Comparison of ENCODE assay signal across 8 cellular contexts in genomic region chr19:11849264-11849615, GRCh38. TPM values are rescaled to one million over a fixed set of nuclear protein-coding genes. Genes with fewer than 3 reads are reported as not detected.
DNase-seq lines count a peak whose midpoint lies in the region; ATAC-seq and TF ChIP-seq lines count a peak whose summit lies in the region.

No MANE protein-coding gene starts in this region.

- in situ Hi-C loops in brain microvascular endothelial cell (cut with HindIII; ENCODE audit: low pct_ligation_motif_present, low sequenced_read_pairs), result no loop called here

- no peak for TF ChIP-seq CTCF in brain microvascular endothelial cell (IDR thresholded peaks at IDR 0.05; ENCODE audit: low read depth, low read length, missing control alignments)
- no peak for TF ChIP-seq CTCF in mesothelial cell of epicardium (IDR thresholded peaks at IDR 0.05; ENCODE audit: unreplicated experiment)
- no peak for TF ChIP-seq CTCF in uterus (IDR thresholded peaks at IDR 0.05)

- H3K4me1 Mint-ChIP-seq in mesothelial cell of epicardium, result peaks cover 7% of the 10 kb centered on the region

- intact Hi-C loops in uterus (cut with DNase I; ENCODE audit: low total_unique reads), result no loop called here

- H3K27ac Mint-ChIP-seq in mesothelial cell of epicardium, result peak overlapping the region; percentile 50

- H3K27me3 ChIP-seq in brain microvascular endothelial cell (replicated peaks) (no peaks in the 10 kb centered on the region), uterus (no peaks in the 10 kb centered on the region)

- H3K36me3 Mint-ChIP-seq in mesothelial cell of epicardium, result peaks cover 13% of the 10 kb centered on the region

- DNase-seq in KG1 (lab: John Stamatoyannopoulos, UW) (peak; percentile 64), brain microvascular endothelial cell (no peak), mesothelial cell of epicardium (ENCODE audit: low spot score in 2 of 2, unreplicated experiment in 2 of 2) (no peak), uterus (no peak), NCI-H510A treated with DMSO at 0.1 percent for 48 hours (lab: John Stamatoyannopoulos, UW) (no peak), LoVo (ENCODE audit: low spot score) (no peak)

- H3K4me3 ChIP-seq in brain microvascular endothelial cell (ENCODE audit: low read depth, low read length) (peak overlapping the region; percentile 67), uterus (peak overlapping the region; percentile 54 to 63)

- H3K4me3 Mint-ChIP-seq in mesothelial cell of epicardium, result peak overlapping the region; percentile 69

- H3K9me3 Mint-ChIP-seq in mesothelial cell of epicardium, result peaks cover 11% of the 10 kb centered on the region

- H3K9me3 ChIP-seq in uterus, result no peaks in the 10 kb centered on the region

- H3K36me3 ChIP-seq in brain microvascular endothelial cell (replicated peaks), result no peaks in the 10 kb centered on the region
- no peaks in the 10 kb centered on the region for H3K36me3 ChIP-seq in uterus

- no peak for TF ChIP-seq POLR2A in GM18505 (IDR thresholded peaks at IDR 0.05; ENCODE audit: borderline replicate concordance, extremely low read depth, insufficient read depth, insufficient read length)
- no peak for TF ChIP-seq POLR2A in uterus (IDR thresholded peaks at IDR 0.05)

- ATAC-seq in GM18505 (IDR thresholded peaks at IDR 0.05; ENCODE audit: unreplicated experiment), result peak; percentile 32
- no peak for ATAC-seq in GM18868 (IDR thresholded peaks at IDR 0.05; ENCODE audit: unreplicated experiment)

- no peaks in the 10 kb centered on the region for H3K27me3 Mint-ChIP-seq in mesothelial cell of epicardium (ENCODE audit: low read depth)

- no peaks in the 10 kb centered on the region for H3K4me1 ChIP-seq in uterus

- H3K27ac ChIP-seq in brain microvascular endothelial cell (no peak overlapping the region), uterus (peak overlapping the region; percentile 35 to 45)

RNA-seq across cellular contexts. Expression of gene ZNF439, which starts 0.7 kb away (rescaled TPM):
- total RNA-seq in mesothelial cell of epicardium, result 6.2 to 8.8 TPM (median 6.4 TPM) in 3 replicates
- 10 to 100 TPM in 2 of 4 donors, 1 to 10 TPM in 2; 5.4 to 19.8 (median 11.0) TPM for total RNA-seq in uterus

RNA-seq across cellular contexts. Expression of gene ZNF440, which starts 35.2 kb away (rescaled TPM):
- 20.2 to 21.6 TPM (median 20.7 TPM) in 3 replicates for total RNA-seq in mesothelial cell of epicardium
- 100 to 1,000 TPM in 1 of 4 donors, 10 to 100 TPM in 3; 18.5 to 139 (median 23.0) TPM for total RNA-seq in uterus

RNA-seq across cellular contexts. Expression of gene ZNF69, which starts 38.3 kb away (rescaled TPM):
- total RNA-seq in mesothelial cell of epicardium (25.1 to 27.8 TPM (median 27.8 TPM) in 3 replicates), uterus (10 to 100 TPM in 2 of 4 donors, 1 to 10 TPM in 2; 1.2 to 16.1 (median 10.7) TPM)

RNA-seq across cellular contexts. Expression of gene ZNF491, which starts 50.9 kb away (rescaled TPM):
- total RNA-seq in mesothelial cell of epicardium (4.7 to 6.1 TPM (median 5.8 TPM) in 3 replicates), uterus (10 to 100 TPM in 1 of 4 donors, 1 to 10 TPM in 2, under 1 TPM in 1; 0.59 to 10.9 (median 4.2) TPM)
